In the genomic region with DNA sequence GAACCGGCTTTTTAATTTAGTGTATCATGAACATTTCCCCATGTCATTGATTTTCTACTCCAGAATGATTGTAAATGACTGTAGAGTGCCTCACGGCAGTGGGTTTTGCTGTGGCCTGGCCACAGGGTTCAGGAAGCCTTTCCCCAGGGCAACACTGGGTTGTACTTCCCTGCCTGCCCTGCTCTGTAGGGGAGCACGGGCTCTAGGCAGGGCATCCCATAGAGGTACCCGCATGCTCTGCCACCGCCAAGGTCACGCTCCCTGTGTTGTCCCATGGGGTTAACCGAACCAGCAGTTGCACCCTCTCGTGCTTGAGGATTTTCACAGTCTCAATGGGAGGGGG, we compare ENCODE assay signal across 13 cellular contexts.
DNase-seq lines count a peak whose midpoint lies in the region; FAIRE-seq and TF ChIP-seq lines count a peak whose summit lies in the region.
"Had no signal": no experiment of that assay in that cellular context is flagged by ENCODE, and none has a peak within 500 bp of the region (broad histone marks: within the 10 kb centered on the region; RNA-seq: fewer than 3 reads in every experiment).

No MANE protein-coding gene starts in this region.

- H3K36me3 Mint-ChIP-seq in activated CD4-positive, alpha-beta T cell treated with anti-CD3 and anti-CD28 coated beads, Interleukin-2, amount 10 ng/mL, durations not matched to agents 24 days and 14 days (ENCODE audit: low read depth) = peaks cover 6% of the 10 kb centered on the region
- no peaks in the 10 kb centered on the region for H3K36me3 Mint-ChIP-seq in Caco-2 (ENCODE audit: insufficient read depth, unreplicated experiment)
- H3K36me3 Mint-ChIP-seq in activated naive CD8-positive, alpha-beta T cell treated with anti-CD3 and anti-CD28 coated beads for 36 hours = no peaks in the 10 kb centered on the region
- no peaks in the 10 kb centered on the region for H3K36me3 Mint-ChIP-seq in osteocyte (ENCODE audit: unreplicated experiment)

- H3K4me1 ChIP-seq in Caco-2 = peaks cover 31% of the 10 kb centered on the region
- H3K4me1 ChIP-seq: thyroid gland had no signal

- CTCF ChIA-PET in Caco-2 (lab: Charles Lee) = interaction anchor here (1.0 kb wide), 2 partner anchors 17 to 20 kb away, joined by 3 to 9 read pairs; no protein-coding TSS in a partner anchor

- peaks cover 2% of the 10 kb centered on the region for H3K27me3 Mint-ChIP-seq in activated CD4-positive, alpha-beta T cell treated with anti-CD3 and anti-CD28 coated beads, Interleukin-2, amount 10 ng/mL, durations not matched to agents 24 days and 14 days
- H3K27me3 Mint-ChIP-seq in Caco-2 (ENCODE audit: insufficient read depth, unreplicated experiment) (no peaks in the 10 kb centered on the region), osteocyte (ENCODE audit: unreplicated experiment) (no peaks in the 10 kb centered on the region)
- H3K27me3 Mint-ChIP-seq in activated naive CD8-positive, alpha-beta T cell treated with anti-CD3 and anti-CD28 coated beads for 36 hours = no peaks in the 10 kb centered on the region

- POLR2A ChIA-PET in Caco-2 (lab: Charles Lee) = no interaction called here

- peak overlapping the region; percentile 93 for H3K27ac Mint-ChIP-seq in activated CD4-positive, alpha-beta T cell treated with anti-CD3 and anti-CD28 coated beads, Interleukin-2, amount 10 ng/mL, durations not matched to agents 24 days and 14 days
- H3K27ac Mint-ChIP-seq in Caco-2 (ENCODE audit: unreplicated experiment) (peak overlapping the region; percentile 78), osteocyte (ENCODE audit: unreplicated experiment) (peak overlapping the region; percentile 68)
- peak overlapping the region; percentile 88 for H3K27ac Mint-ChIP-seq in activated naive CD8-positive, alpha-beta T cell treated with anti-CD3 and anti-CD28 coated beads for 36 hours

- H3K4me1 Mint-ChIP-seq in activated CD4-positive, alpha-beta T cell treated with anti-CD3 and anti-CD28 coated beads, Interleukin-2, amount 10 ng/mL, durations not matched to agents 24 days and 14 days = peaks cover 20% of the 10 kb centered on the region
- H3K4me1 Mint-ChIP-seq in Caco-2 (ENCODE audit: low read depth, unreplicated experiment) = peaks cover 31% of the 10 kb centered on the region
- peaks cover 21% of the 10 kb centered on the region for H3K4me1 Mint-ChIP-seq in activated naive CD8-positive, alpha-beta T cell treated with anti-CD3 and anti-CD28 coated beads for 36 hours
- peaks cover 60% of the 10 kb centered on the region for H3K4me1 Mint-ChIP-seq in osteocyte (ENCODE audit: unreplicated experiment)

- no peaks in the 10 kb centered on the region for H3K27me3 ChIP-seq in Caco-2 (replicated peaks; ENCODE audit: control insufficient read depth, insufficient read depth, low read length)
- H3K27me3 ChIP-seq: cardiac muscle cell, heart left ventricle, thyroid gland had no signal

- no peak for TF ChIP-seq CTCF in Caco-2 (IDR thresholded peaks at IDR 0.05; ENCODE audit: insufficient read depth in 1 of 2, low read depth in 1 of 2, low read length in 1 of 2, severe bottlenecking in 1 of 2, unreplicated experiment in 1 of 2)
- TF ChIP-seq CTCF in osteocyte (IDR thresholded peaks at IDR 0.05) = no peak

- peak overlapping the region; percentile 74 for H3K4me3 Mint-ChIP-seq in activated CD4-positive, alpha-beta T cell treated with anti-CD3 and anti-CD28 coated beads, Interleukin-2, amount 10 ng/mL, durations not matched to agents 24 days and 14 days
- H3K4me3 Mint-ChIP-seq in Caco-2 (ENCODE audit: unreplicated experiment) (peak overlapping the region; percentile 11), osteocyte (ENCODE audit: unreplicated experiment) (no peak overlapping the region)
- H3K4me3 Mint-ChIP-seq in activated naive CD8-positive, alpha-beta T cell treated with anti-CD3 and anti-CD28 coated beads for 36 hours = peak overlapping the region; percentile 56

- no peak for DNase-seq in activated CD4-positive, alpha-beta T cell treated with anti-CD3 and anti-CD28 coated beads, Interleukin-2, amount 10 ng/mL, durations not matched to agents 24 days and 14 days
- no peak for DNase-seq in activated CD4-positive, alpha-beta T cell treated with anti-CD3 and anti-CD28 coated beads, Interleukin-2, amount 50 U/mL, for 1 hour
- no peak for DNase-seq in Caco-2
- no peak for DNase-seq in activated naive CD8-positive, alpha-beta T cell treated with anti-CD3 and anti-CD28 coated beads for 36 hours
- DNase-seq in osteocyte (ENCODE audit: extremely low spot score, unreplicated experiment) = no peak
- no peak for DNase-seq in foreskin melanocyte
- no peak for DNase-seq in C1 segment of cervical spinal cord (lab: John Stamatoyannopoulos, UW)
- no peak for DNase-seq in urothelium cell line (ENCODE audit: low spot score)
- DNase-seq: DMS 273 treated with DMSO at 0.1 percent for 48 hours, heart left ventricle, kidney glomerular epithelial cell, thyroid gland had no signal

- no peak for FAIRE-seq in urothelium cell line (lab: Jason Lieb, UNC)

- H3K9me3 ChIP-seq in Caco-2 = no peaks in the 10 kb centered on the region
- H3K9me3 ChIP-seq: heart left ventricle, thyroid gland had no signal

- no peaks in the 10 kb centered on the region for H3K9me3 Mint-ChIP-seq in activated CD4-positive, alpha-beta T cell treated with anti-CD3 and anti-CD28 coated beads, Interleukin-2, amount 10 ng/mL, durations not matched to agents 24 days and 14 days
- no peaks in the 10 kb centered on the region for H3K9me3 Mint-ChIP-seq in Caco-2 (ENCODE audit: unreplicated experiment)
- no peaks in the 10 kb centered on the region for H3K9me3 Mint-ChIP-seq in activated naive CD8-positive, alpha-beta T cell treated with anti-CD3 and anti-CD28 coated beads for 36 hours
- H3K9me3 Mint-ChIP-seq in osteocyte (ENCODE audit: unreplicated experiment) = no peaks in the 10 kb centered on the region

- H3K36me3 ChIP-seq in Caco-2 (ENCODE audit: control insufficient read depth, insufficient read depth, low read length) = no peaks in the 10 kb centered on the region
- H3K36me3 ChIP-seq: cardiac muscle cell, heart left ventricle, thyroid gland had no signal

- intact Hi-C loops in activated CD4-positive, alpha-beta T cell treated with anti-CD3 and anti-CD28 coated beads, Interleukin-2, amount 10 ng/mL, durations not matched to agents 24 days and 14 days (cut with micrococcal nuclease) = loop anchor here (2.0 to 5.0 kb wide), 2 partner anchors 43 to 64 kb away; a partner anchor contains a TSS
- intact Hi-C loops in Caco-2 (cut with micrococcal nuclease; ENCODE audit: unreplicated experiment) = loop anchor here (2.0 kb wide), 2 partner anchors 20 to 68 kb away; a partner anchor contains a TSS

- BruUV-seq in Caco-2 (replicated peaks; lab: Mats Ljungman, UMichigan) = no TSS peak

- H3K4me3 ChIP-seq in Caco-2 (ENCODE audit: low read depth, low read length) = no peak overlapping the region
- H3K4me3 ChIP-seq: cardiac muscle cell, heart left ventricle, thyroid gland had no signal
